Comparison of ENCODE assay signal across 8 cellular contexts in genomic region chr17:29180788-29181160, GRCh38. TPM values are rescaled to one million over a fixed set of nuclear protein-coding genes. Genes with fewer than 3 reads are reported as not detected.
A peak's percentile ranks its signal among the peaks of the same experiment; 100 is the strongest.
DNase-seq lines count a peak whose midpoint lies in the region; ATAC-seq and TF ChIP-seq lines count a peak whose summit lies in the region.

No MANE protein-coding gene starts in this region.

- no peak overlapping the region for H3K9ac ChIP-seq in trophoblast cell (ENCODE audit: low read length)

- H3K27ac Mint-ChIP-seq in CD8-positive, alpha-beta memory T cell, result peak overlapping the region in 5 of 8 donors; percentile 10 to 60 (median 17)

- H3K79me2 ChIP-seq in trophoblast cell (ENCODE audit: control insufficient read depth, insufficient read depth, low read length, poor library complexity), result peaks cover 10% of the 10 kb centered on the region

- H3K27me3 ChIP-seq in CD8-positive, alpha-beta memory T cell (ENCODE audit: insufficient read depth, low read length, poor library complexity, severe bottlenecking), result no peaks in the 10 kb centered on the region
- H3K27me3 ChIP-seq in RWPE2 (ENCODE audit: insufficient read depth, poor library complexity, severe bottlenecking) (no peaks in the 10 kb centered on the region), esophagus squamous epithelium (no peaks in the 10 kb centered on the region), trophoblast cell (ENCODE audit: insufficient read depth, low read length) (no peaks in the 10 kb centered on the region)

- H3K9me3 ChIP-seq in CD8-positive, alpha-beta memory T cell (ENCODE audit: low read length), result no peaks in the 10 kb centered on the region
- H3K9me3 ChIP-seq in RWPE2 (ENCODE audit: severe bottlenecking) (no peaks in the 10 kb centered on the region), esophagus squamous epithelium (no peaks in the 10 kb centered on the region), trophoblast cell (ENCODE audit: insufficient read depth, low read depth, low read length) (no peaks in the 10 kb centered on the region)

- H2AFZ ChIP-seq in trophoblast cell (ENCODE audit: insufficient read depth, low read length, poor library complexity), result peak overlapping the region; percentile 84

- H3K4me1 Mint-ChIP-seq in CD8-positive, alpha-beta memory T cell, result peaks cover 23 to 38% (median 26%) of the 10 kb centered on the region in 3 donors

- peak overlapping the region; percentile 85 for H2BK12ac ChIP-seq in trophoblast cell (ENCODE audit: low read length)

- H3K4me1 ChIP-seq in CD8-positive, alpha-beta memory T cell (ENCODE audit: insufficient read depth, low read length), result peaks cover 17% of the 10 kb centered on the region
- peaks cover 30% of the 10 kb centered on the region for H3K4me1 ChIP-seq in RWPE2 (ENCODE audit: insufficient read depth, poor library complexity, severe bottlenecking)
- H3K4me1 ChIP-seq in esophagus squamous epithelium, result peaks cover 35 to 63% (median 48%) of the 10 kb centered on the region in 3 donors
- peaks cover 22 to 28% of the 10 kb centered on the region in 2 experiments for H3K4me1 ChIP-seq in trophoblast cell (ENCODE audit: control insufficient read depth in 1 of 2, insufficient read depth in 2 of 2, low read length in 2 of 2)

- peak overlapping the region; percentile 35 for H3K27ac ChIP-seq in CD8-positive, alpha-beta memory T cell (ENCODE audit: low read depth, low read length)
- H3K27ac ChIP-seq in RWPE2 (ENCODE audit: poor library complexity, severe bottlenecking), result peak overlapping the region; percentile 90
- H3K27ac ChIP-seq in esophagus squamous epithelium, result peak overlapping the region; percentile 91 to 99 (median 98)
- no peak overlapping the region for H3K27ac ChIP-seq in trophoblast cell (ENCODE audit: low read depth, low read length)

- intact Hi-C loops in esophagus squamous epithelium (cut with DNase I), result loop anchor here (5.0 kb wide), 1 partner anchor 33 kb away; no protein-coding TSS in a partner anchor

- H3K9me3 Mint-ChIP-seq in CD8-positive, alpha-beta memory T cell, result no peaks in the 10 kb centered on the region

- no peak overlapping the region for H2BK5ac ChIP-seq in trophoblast cell (ENCODE audit: low read depth, low read length, poor library complexity)

- H3K4me3 Mint-ChIP-seq in CD8-positive, alpha-beta memory T cell, result peak overlapping the region; percentile 41 to 74 (median 65)

- H4K8ac ChIP-seq in trophoblast cell (ENCODE audit: low read depth, low read length), result peak overlapping the region; percentile 91

- peak overlapping the region; percentile 65 for H3K4ac ChIP-seq in trophoblast cell (ENCODE audit: low read depth, low read length)

- TF ChIP-seq CTCF in RWPE2 (IDR thresholded peaks at IDR 0.05; ENCODE audit: poor library complexity, severe bottlenecking) (no peak), esophagus squamous epithelium (IDR thresholded peaks at IDR 0.05) (no peak), GM10266 (IDR thresholded peaks at IDR 0.05; ENCODE audit: control insufficient read depth, insufficient read depth, low read depth, missing control alignments) (no peak)

- no peak for TF ChIP-seq POLR2A in esophagus squamous epithelium (IDR thresholded peaks at IDR 0.05)

- H3K36me3 Mint-ChIP-seq in CD8-positive, alpha-beta memory T cell, result peaks cover 0 to 2% (median 0%) of the 10 kb centered on the region in 3 donors

- peak overlapping the region; percentile 97 for H3K4me2 ChIP-seq in trophoblast cell (ENCODE audit: low read length)

- DNase-seq in CD8-positive, alpha-beta memory T cell, result no peak
- DNase-seq in RWPE2 (ENCODE audit: low spot score) (no peak), esophagus squamous epithelium (lab: John Stamatoyannopoulos, UW) (no peak), trophoblast cell (no peak), COLO829 (ENCODE audit: low spot score) (no peak), GM10266 (ENCODE audit: extremely low spot score) (no peak), iPS-NIHi11 (ENCODE audit: low spot score) (no peak), NCI-H510A (lab: John Stamatoyannopoulos, UW) (no peak)

- peaks cover 20% of the 10 kb centered on the region for H3K79me1 ChIP-seq in trophoblast cell (ENCODE audit: low read length)

- peak overlapping the region; percentile 46 for H3K4me3 ChIP-seq in CD8-positive, alpha-beta memory T cell (ENCODE audit: low read length)
- peak overlapping the region; percentile 42 for H3K4me3 ChIP-seq in RWPE2 (ENCODE audit: severe bottlenecking)
- H3K4me3 ChIP-seq in esophagus squamous epithelium, result peak overlapping the region; percentile 45 to 83 (median 69)
- no peak overlapping the region for H3K4me3 ChIP-seq in trophoblast cell (ENCODE audit: low read depth, low read length)

- CTCF ChIA-PET in CD8-positive, alpha-beta memory T cell (lab: Charles Lee), result interaction anchor here (0.5 to 9.7 kb wide), 18 partner anchors 9 to 331 kb away, joined by 3 to 211 read pairs (median 5); no protein-coding TSS in a partner anchor

- peak overlapping the region; percentile 68 for H4K91ac ChIP-seq in trophoblast cell (ENCODE audit: low read depth, low read length)

- WGBS in esophagus squamous epithelium, 2 donors, result 0 to 67% methylated on average over 1 to 4 of the region's 4 CpGs
- WGBS in trophoblast cell (ENCODE audit: extremely low coverage, insufficient coverage, insufficient read length), result no CpG with 5 or more reads among the region's 4 CpGs

- POLR2A ChIA-PET in CD8-positive, alpha-beta memory T cell (lab: Charles Lee), result interaction anchor here (1.6 kb wide), 1 partner anchor 32 kb away, joined by 12 read pairs; no protein-coding TSS in a partner anchor

- H2BK120ac ChIP-seq in trophoblast cell (ENCODE audit: insufficient read depth, low read length, poor library complexity), result no peak overlapping the region

- H4K12ac ChIP-seq in trophoblast cell (ENCODE audit: low read depth, low read length), result peak overlapping the region; percentile 90

- H3K36me3 ChIP-seq in CD8-positive, alpha-beta memory T cell (ENCODE audit: insufficient read depth, low read length), result no peaks in the 10 kb centered on the region
- no peaks in the 10 kb centered on the region for H3K36me3 ChIP-seq in RWPE2 (ENCODE audit: low read depth)
- no peaks in the 10 kb centered on the region for H3K36me3 ChIP-seq in esophagus squamous epithelium
- no peaks in the 10 kb centered on the region for H3K36me3 ChIP-seq in trophoblast cell (ENCODE audit: control insufficient read depth in 1 of 2, insufficient read depth in 2 of 2, low read length in 2 of 2)

- H3K27me3 Mint-ChIP-seq in CD8-positive, alpha-beta memory T cell, result peaks cover 4% of the 10 kb centered on the region in 2 donors

- ATAC-seq in RWPE2 (ENCODE audit: low read depth), result no peak

- H3K18ac ChIP-seq in trophoblast cell (ENCODE audit: low read length), result no peak overlapping the region

- H2AK5ac ChIP-seq in trophoblast cell (ENCODE audit: low read length), result peak overlapping the region; percentile 34

- no peak overlapping the region for H3K23ac ChIP-seq in trophoblast cell (ENCODE audit: low read length)

- peak overlapping the region; percentile 6 for H3K14ac ChIP-seq in trophoblast cell (ENCODE audit: low read length)

RNA-seq across cellular contexts. Expression of gene MYO18A, which starts 0.6 kb away (rescaled TPM):
- 10 to 100 TPM; 34.0 to 39.7 TPM for total RNA-seq in CD8-positive, alpha-beta memory T cell
- polyA plus RNA-seq in CD8-positive, alpha-beta memory T cell, result 39.7 TPM
- 10 to 100 TPM; 44.0 to 74.9 (median 68.5) TPM for total RNA-seq in esophagus squamous epithelium
- 15.5 and 16.9 TPM in 2 replicates for polyA plus RNA-seq in trophoblast cell (2013)
